ENCODE assay signal across 21 cellular contexts in genomic region chr10:49334993-49335972, GRCh38. TPM values are rescaled to one million over a fixed set of nuclear protein-coding genes. Genes with fewer than 3 reads are reported as not detected.
A peak's percentile ranks its signal among the peaks of the same experiment; 100 is the strongest.
DNase-seq lines count a peak whose midpoint lies in the region; ATAC-seq and TF ChIP-seq lines count a peak whose summit lies in the region.
"Had no signal": no experiment of that assay in that cellular context is flagged by ENCODE, and none has a peak within 500 bp of the region (broad histone marks: within the 10 kb centered on the region; RNA-seq: fewer than 3 reads in every experiment).

No MANE protein-coding gene starts in this region.

- H3K4me3 ChIP-seq in OCI-LY7 (ENCODE audit: low read depth, low read length, poor library complexity, severe bottlenecking), result no peak overlapping the region
- H3K4me3 ChIP-seq: A549, hepatocyte had no signal

- peaks cover 3% of the 10 kb centered on the region for H3K4me1 Mint-ChIP-seq in activated T-cell treated with anti-CD3 and anti-CD28 coated beads, Interleukin-2, amount 50 U/mL, for 24 hours (ENCODE audit: low read depth)
- H3K4me1 Mint-ChIP-seq in activated naive CD8-positive, alpha-beta T cell treated with anti-CD3 and anti-CD28 coated beads, Interleukin-2, amount 10 ng/mL, durations not matched to agents 7 days and 5 days, result peaks cover 14% of the 10 kb centered on the region
- H3K4me1 Mint-ChIP-seq in stimulated activated effector memory CD8-positive, alpha-beta T cell treated with anti-CD3 and anti-CD28 coated beads, Interleukin-12 subunit alpha, Interleukin-12 subunit beta, amount 100 ng/mL, for 72 hours, result peaks cover 15% of the 10 kb centered on the region
- peaks cover 7% of the 10 kb centered on the region for H3K4me1 Mint-ChIP-seq in activated T-helper 1 cell treated with anti-CD3 and anti-CD28 coated beads, Interleukin-12 subunit alpha, Interleukin-12 subunit beta, Interleukin-2, Interleukin-4 antibody, amounts not matched to agents 30 ng/mL and 10 ng/mL and 1 ng/mL, durations not matched to agents 14 hours and 24 hours and 36 hours (ENCODE audit: low read depth)
- H3K4me1 Mint-ChIP-seq: CD14-positive monocyte, endodermal cell, nephron progenitor cell had no signal

- H3K9me3 ChIP-seq in OCI-LY7 (ENCODE audit: low read length), result no peaks in the 10 kb centered on the region
- H3K9me3 ChIP-seq: A549 had no signal

- peaks cover 12% of the 10 kb centered on the region for H3K27me3 Mint-ChIP-seq in activated T-cell treated with anti-CD3 and anti-CD28 coated beads, Interleukin-2, amount 50 U/mL, for 24 hours
- peaks cover 11% of the 10 kb centered on the region for H3K27me3 Mint-ChIP-seq in activated naive CD8-positive, alpha-beta T cell treated with anti-CD3 and anti-CD28 coated beads, Interleukin-2, amount 10 ng/mL, durations not matched to agents 7 days and 5 days
- peaks cover 2% of the 10 kb centered on the region for H3K27me3 Mint-ChIP-seq in activated T-helper 1 cell treated with anti-CD3 and anti-CD28 coated beads, Interleukin-12 subunit alpha, Interleukin-12 subunit beta, Interleukin-2, Interleukin-4 antibody, amounts not matched to agents 30 ng/mL and 10 ng/mL and 1 ng/mL, durations not matched to agents 14 hours and 24 hours and 36 hours (ENCODE audit: insufficient read depth)

- no peaks in the 10 kb centered on the region for H3K79me2 ChIP-seq in OCI-LY7 (ENCODE audit: insufficient read depth, low read depth, low read length)
- H3K79me2 ChIP-seq: hepatocyte had no signal

- H3K27ac Mint-ChIP-seq in activated T-cell treated with anti-CD3 and anti-CD28 coated beads, Interleukin-2, amount 50 U/mL, for 24 hours, result peak overlapping the region; percentile 17
- H3K27ac Mint-ChIP-seq in activated naive CD8-positive, alpha-beta T cell treated with anti-CD3 and anti-CD28 coated beads, Interleukin-2, amount 10 ng/mL, durations not matched to agents 7 days and 5 days, result peak overlapping the region; percentile 96
- peak overlapping the region; percentile 91 for H3K27ac Mint-ChIP-seq in stimulated activated effector memory CD8-positive, alpha-beta T cell treated with anti-CD3 and anti-CD28 coated beads, Interleukin-12 subunit alpha, Interleukin-12 subunit beta, amount 100 ng/mL, for 72 hours
- no peak overlapping the region for H3K27ac Mint-ChIP-seq in activated T-helper 1 cell treated with anti-CD3 and anti-CD28 coated beads, Interleukin-12 subunit alpha, Interleukin-12 subunit beta, Interleukin-2, Interleukin-4 antibody, amounts not matched to agents 30 ng/mL and 10 ng/mL and 1 ng/mL, durations not matched to agents 14 hours and 24 hours and 36 hours
- H3K27ac Mint-ChIP-seq: endodermal cell, nephron progenitor cell had no signal

- H2AFZ ChIP-seq in OCI-LY7 (ENCODE audit: low read length), result peak overlapping the region; percentile 75
- H2AFZ ChIP-seq: hepatocyte had no signal

- H3K9me2 ChIP-seq in OCI-LY7 (ENCODE audit: insufficient read depth, low read length), result no peaks in the 10 kb centered on the region

- H3K4me2 ChIP-seq in OCI-LY7 (ENCODE audit: low read length), result no peak overlapping the region
- H3K4me2 ChIP-seq: A549, hepatocyte had no signal

- TF ChIP-seq CTCF in OCI-LY7 (conservative IDR thresholded peaks at IDR 0.05; ENCODE audit: low read length), result no peak

- CTCF ChIA-PET in OCI-LY7 (lab: Charles Lee; ENCODE audit: unreplicated experiment), result no interaction called here

- ATAC-seq in activated naive CD8-positive, alpha-beta T cell treated with anti-CD3 and anti-CD28 coated beads, Interleukin-2, amount 10 ng/mL, durations not matched to agents 7 days and 5 days (ENCODE audit: low read depth), result peak; percentile 98
- ATAC-seq in stimulated activated effector memory CD8-positive, alpha-beta T cell treated with anti-CD3 and anti-CD28 coated beads, Interleukin-12 subunit alpha, Interleukin-12 subunit beta, amount 100 ng/mL, for 72 hours, result peak; percentile 67
- ATAC-seq: A549 had no signal

- POLR2A ChIA-PET in OCI-LY7 (lab: Charles Lee), result no interaction called here
- POLR2A ChIA-PET in activated naive CD8-positive, alpha-beta T cell treated with anti-CD3 and anti-CD28 coated beads, Interleukin-2, amount 10 ng/mL, durations not matched to agents 7 days and 5 days (lab: Charles Lee), result no interaction called here

- no peaks in the 10 kb centered on the region for H3K36me3 ChIP-seq in OCI-LY7 (ENCODE audit: insufficient read depth, low read length)

- no peak for DNase-seq in activated T-cell treated with anti-CD3 and anti-CD28 coated beads, Interleukin-2, amount 50 U/mL, for 24 hours
- DNase-seq in activated T-cell treated with anti-CD3 and anti-CD28 coated beads, Interleukin-2, amount 50 U/mL, for 48 hours, result no peak
- DNase-seq in OCI-LY7 (ENCODE audit: low spot score) (peak; percentile 29), COLO829 (ENCODE audit: low spot score) (no peak)
- no peak for DNase-seq in activated naive CD8-positive, alpha-beta T cell treated with anti-CD3 and anti-CD28 coated beads, Interleukin-2, amount 10 ng/mL, durations not matched to agents 7 days and 5 days
- DNase-seq in stimulated activated effector memory CD8-positive, alpha-beta T cell treated with anti-CD3 and anti-CD28 coated beads, Interleukin-12 subunit alpha, Interleukin-12 subunit beta, amount 100 ng/mL, for 72 hours (ENCODE audit: low spot score in 2 of 2), result no peak
- DNase-seq in activated T-helper 1 cell treated with anti-CD3 and anti-CD28 coated beads, Interleukin-12 subunit alpha, Interleukin-12 subunit beta, Interleukin-2, Interleukin-4 antibody, amounts not matched to agents 30 ng/mL and 10 ng/mL and 1 ng/mL, durations not matched to agents 14 hours and 24 hours and 36 hours (ENCODE audit: low spot score), result no peak
- DNase-seq in stimulated activated CD4-positive, alpha-beta T cell treated with anti-CD3 and anti-CD28 coated beads, Interleukin-12 subunit alpha, Interleukin-12 subunit beta, amount 100 ng/mL, for 4 hours, result no peak
- DNase-seq: amygdala; endodermal cell; NCI-H187; NCI-H446; nephron progenitor cell; Right ventricle myocardium superior; stimulated activated naive CD4-positive, alpha-beta T cell; trophoblast cell had no signal

- H3K4me3 Mint-ChIP-seq in activated T-cell treated with anti-CD3 and anti-CD28 coated beads, Interleukin-2, amount 50 U/mL, for 24 hours, result no peak overlapping the region
- peak overlapping the region; percentile 76 for H3K4me3 Mint-ChIP-seq in activated naive CD8-positive, alpha-beta T cell treated with anti-CD3 and anti-CD28 coated beads, Interleukin-2, amount 10 ng/mL, durations not matched to agents 7 days and 5 days
- H3K4me3 Mint-ChIP-seq in stimulated activated effector memory CD8-positive, alpha-beta T cell treated with anti-CD3 and anti-CD28 coated beads, Interleukin-12 subunit alpha, Interleukin-12 subunit beta, amount 100 ng/mL, for 72 hours, result no peak overlapping the region
- no peak overlapping the region for H3K4me3 Mint-ChIP-seq in activated T-helper 1 cell treated with anti-CD3 and anti-CD28 coated beads, Interleukin-12 subunit alpha, Interleukin-12 subunit beta, Interleukin-2, Interleukin-4 antibody, amounts not matched to agents 30 ng/mL and 10 ng/mL and 1 ng/mL, durations not matched to agents 14 hours and 24 hours and 36 hours
- H3K4me3 Mint-ChIP-seq: CD14-positive monocyte, endodermal cell, nephron progenitor cell had no signal

- H3K9me3 Mint-ChIP-seq in activated T-cell treated with anti-CD3 and anti-CD28 coated beads, Interleukin-2, amount 50 U/mL, for 24 hours, result no peaks in the 10 kb centered on the region
- peaks cover 29% of the 10 kb centered on the region for H3K9me3 Mint-ChIP-seq in activated naive CD8-positive, alpha-beta T cell treated with anti-CD3 and anti-CD28 coated beads, Interleukin-2, amount 10 ng/mL, durations not matched to agents 7 days and 5 days
- peaks cover 11% of the 10 kb centered on the region for H3K9me3 Mint-ChIP-seq in stimulated activated effector memory CD8-positive, alpha-beta T cell treated with anti-CD3 and anti-CD28 coated beads, Interleukin-12 subunit alpha, Interleukin-12 subunit beta, amount 100 ng/mL, for 72 hours
- H3K9me3 Mint-ChIP-seq in activated T-helper 1 cell treated with anti-CD3 and anti-CD28 coated beads, Interleukin-12 subunit alpha, Interleukin-12 subunit beta, Interleukin-2, Interleukin-4 antibody, amounts not matched to agents 30 ng/mL and 10 ng/mL and 1 ng/mL, durations not matched to agents 14 hours and 24 hours and 36 hours, result peaks cover 31% of the 10 kb centered on the region
- H3K9me3 Mint-ChIP-seq: endodermal cell had no signal

- no peaks in the 10 kb centered on the region for H3K36me3 Mint-ChIP-seq in activated T-cell treated with anti-CD3 and anti-CD28 coated beads, Interleukin-2, amount 50 U/mL, for 24 hours (ENCODE audit: low read depth)
- H3K36me3 Mint-ChIP-seq in activated naive CD8-positive, alpha-beta T cell treated with anti-CD3 and anti-CD28 coated beads, Interleukin-2, amount 10 ng/mL, durations not matched to agents 7 days and 5 days, result peaks cover 19% of the 10 kb centered on the region
- no peaks in the 10 kb centered on the region for H3K36me3 Mint-ChIP-seq in stimulated activated effector memory CD8-positive, alpha-beta T cell treated with anti-CD3 and anti-CD28 coated beads, Interleukin-12 subunit alpha, Interleukin-12 subunit beta, amount 100 ng/mL, for 72 hours
- H3K36me3 Mint-ChIP-seq in activated T-helper 1 cell treated with anti-CD3 and anti-CD28 coated beads, Interleukin-12 subunit alpha, Interleukin-12 subunit beta, Interleukin-2, Interleukin-4 antibody, amounts not matched to agents 30 ng/mL and 10 ng/mL and 1 ng/mL, durations not matched to agents 14 hours and 24 hours and 36 hours (ENCODE audit: low read depth), result peaks cover 10% of the 10 kb centered on the region
- H3K36me3 Mint-ChIP-seq: CD14-positive monocyte had no signal

- no peaks in the 10 kb centered on the region for H3K4me1 ChIP-seq in OCI-LY7 (ENCODE audit: insufficient read depth, low read length, poor library complexity, severe bottlenecking)
- H3K4me1 ChIP-seq: A549 had no signal

- no peaks in the 10 kb centered on the region for H4K20me1 ChIP-seq in OCI-LY7 (ENCODE audit: insufficient read depth, low read length)

- intact Hi-C loops in OCI-LY7 (cut with micrococcal nuclease; ENCODE audit: unreplicated experiment), result no loop called here
- intact Hi-C loops in activated T-helper 1 cell treated with anti-CD3 and anti-CD28 coated beads, Interleukin-12 subunit alpha, Interleukin-12 subunit beta, Interleukin-2, Interleukin-4 antibody, amounts not matched to agents 30 ng/mL and 10 ng/mL and 1 ng/mL, durations not matched to agents 14 hours and 24 hours and 36 hours (cut with micrococcal nuclease), result no loop called here

- no TSS peak for BruUV-seq in OCI-LY7 (replicated peaks; lab: Mats Ljungman, UMichigan)

- no peak overlapping the region for H3K27ac ChIP-seq in OCI-LY7 (ENCODE audit: low read depth, low read length, poor library complexity, severe bottlenecking)
- H3K27ac ChIP-seq: A549, hepatocyte had no signal

RNA-seq across cellular contexts. Expression of gene C10orf71, which starts 36.3 kb away (rescaled TPM):
- 0.03 and 0.06 TPM in 2 replicates for total RNA-seq in OCI-LY7 (2014; rRNA removed; shearing (Covaris generic))
- total RNA-seq in OCI-LY7 (2022), result 0.08 and 0.24 TPM in 2 replicates
- total RNA-seq in activated naive CD8-positive, alpha-beta T cell treated with anti-CD3 and anti-CD28 coated beads, Interleukin-2, amount 10 ng/mL, durations not matched to agents 7 days and 5 days, result not detected
- total RNA-seq in activated T-helper 1 cell treated with anti-CD3 and anti-CD28 coated beads, Interleukin-12 subunit alpha, Interleukin-12 subunit beta, Interleukin-2, Interleukin-4 antibody, amounts not matched to agents 30 ng/mL and 10 ng/mL and 1 ng/mL, durations not matched to agents 14 hours and 24 hours and 36 hours, result not detected in 2 replicates
- total RNA-seq: cerebellum, hepatocyte, pulmonary artery endothelial cell had no signal
